In genomic region chr14:99744199-99744872, GRCh38 we compare ENCODE assay signal across 12 cellular contexts. TPM values are rescaled to one million over a fixed set of nuclear protein-coding genes. Genes with fewer than 3 reads are reported as not detected.
A peak's percentile ranks its signal among the peaks of the same experiment; 100 is the strongest.
DNase-seq lines count a peak whose midpoint lies in the region; ATAC-seq lines count a peak whose summit lies in the region.
"Had no signal": no experiment of that assay in that cellular context is flagged by ENCODE, and none has a peak within 500 bp of the region (broad histone marks: within the 10 kb centered on the region; RNA-seq: fewer than 3 reads in every experiment).

No MANE protein-coding gene starts in this region.

- H3K27me3 ChIP-seq in H7 (ENCODE audit: control insufficient read depth, insufficient read depth, low read length) = no peaks in the 10 kb centered on the region; the same call in 1 of the 2 replicates
- H3K27me3 ChIP-seq in rectal smooth muscle tissue (ENCODE audit: control insufficient read depth, insufficient read depth, low read length) = no peaks in the 10 kb centered on the region
- no peaks in the 10 kb centered on the region for H3K27me3 ChIP-seq in naive thymus-derived CD4-positive, alpha-beta T cell (ENCODE audit: control insufficient read depth in 2 of 2, insufficient read depth in 2 of 2, low read length in 2 of 2)

- H3K27ac ChIP-seq in SK-N-MC (peak overlapping the region; percentile 97), rectal smooth muscle tissue (ENCODE audit: low read depth, low read length) (peak overlapping the region; percentile 80)
- H3K27ac ChIP-seq in naive thymus-derived CD4-positive, alpha-beta T cell (ENCODE audit: low read depth, low read length) = no peak overlapping the region

- ATAC-seq in stimulated activated naive CD8-positive, alpha-beta T cell treated with anti-CD3 and anti-CD28 coated beads, Interleukin-15, amount 100 ng/mL, for 72 hours = no peak
- ATAC-seq in Right ventricle myocardium superior (ENCODE audit: poor library complexity) (no peak), HG03097 (IDR thresholded peaks at IDR 0.05; ENCODE audit: low FRiP score, unreplicated experiment) (no peak)
- ATAC-seq in naive thymus-derived CD4-positive, alpha-beta T cell = no peak
- ATAC-seq: right cardiac atrium had no signal

- no peak overlapping the region for H3K27ac Mint-ChIP-seq in stimulated activated naive CD8-positive, alpha-beta T cell treated with anti-CD3 and anti-CD28 coated beads, Interleukin-15, amount 100 ng/mL, for 72 hours
- no peak overlapping the region for H3K27ac Mint-ChIP-seq in naive thymus-derived CD4-positive, alpha-beta T cell

- peak overlapping the region; percentile 51 for H3K9ac ChIP-seq in SK-N-MC (ENCODE audit: insufficient read length)
- no peak overlapping the region for H3K9ac ChIP-seq in rectal smooth muscle tissue (ENCODE audit: low read length)

- no peaks in the 10 kb centered on the region for H3K9me3 Mint-ChIP-seq in stimulated activated naive CD8-positive, alpha-beta T cell treated with anti-CD3 and anti-CD28 coated beads, Interleukin-15, amount 100 ng/mL, for 72 hours
- no peaks in the 10 kb centered on the region for H3K9me3 Mint-ChIP-seq in naive thymus-derived CD4-positive, alpha-beta T cell

- H3K4me1 Mint-ChIP-seq in stimulated activated naive CD8-positive, alpha-beta T cell treated with anti-CD3 and anti-CD28 coated beads, Interleukin-15, amount 100 ng/mL, for 72 hours = peaks cover 16% of the 10 kb centered on the region
- H3K4me1 Mint-ChIP-seq in naive thymus-derived CD4-positive, alpha-beta T cell = peaks cover 1 to 18% (median 15%) of the 10 kb centered on the region in 7 donors

- no peak overlapping the region for H3K4me3 ChIP-seq in H7 (ENCODE audit: insufficient read depth, low read depth, low read length)
- peak overlapping the region; percentile 71 for H3K4me3 ChIP-seq in SK-N-MC
- no peak overlapping the region for H3K4me3 ChIP-seq in rectal smooth muscle tissue (ENCODE audit: low read length)
- no peak overlapping the region for H3K4me3 ChIP-seq in naive thymus-derived CD4-positive, alpha-beta T cell (ENCODE audit: low read length)

- intact Hi-C loops in Right ventricle myocardium superior (cut with DNase I) = loop anchor here (5.0 kb wide), 1 partner anchor 43 kb away; no protein-coding TSS in a partner anchor
- intact Hi-C loops in naive thymus-derived CD4-positive, alpha-beta T cell (cut with micrococcal nuclease) = no loop called here

- no peak overlapping the region for H3K4me3 Mint-ChIP-seq in stimulated activated naive CD8-positive, alpha-beta T cell treated with anti-CD3 and anti-CD28 coated beads, Interleukin-15, amount 100 ng/mL, for 72 hours
- H3K4me3 Mint-ChIP-seq in naive thymus-derived CD4-positive, alpha-beta T cell = no peak overlapping the region

- POLR2A ChIA-PET in naive thymus-derived CD4-positive, alpha-beta T cell (lab: Charles Lee) = interaction anchor here (0.7 kb wide), 1 partner anchor 1899 kb away, joined by 3 read pairs; no protein-coding TSS in a partner anchor

- no peaks in the 10 kb centered on the region for H3K9me3 ChIP-seq in SK-N-MC (ENCODE audit: low read depth, low read length)
- H3K9me3 ChIP-seq in naive thymus-derived CD4-positive, alpha-beta T cell (ENCODE audit: control insufficient read depth in 2 of 3, low read length in 3 of 3) = no peaks in the 10 kb centered on the region

- H3K36me3 ChIP-seq in H7 (replicated peaks; ENCODE audit: control insufficient read depth, insufficient read depth, low read length) (no peaks in the 10 kb centered on the region), SK-N-MC (ENCODE audit: insufficient read depth, low read length) (no peaks in the 10 kb centered on the region), rectal smooth muscle tissue (ENCODE audit: control insufficient read depth, insufficient read depth, low read length) (no peaks in the 10 kb centered on the region)
- H3K36me3 ChIP-seq in naive thymus-derived CD4-positive, alpha-beta T cell (ENCODE audit: control insufficient read depth in 2 of 3, insufficient read depth in 3 of 3, low read length in 3 of 3) = no peaks in the 10 kb centered on the region

- peaks cover 27% of the 10 kb centered on the region for H3K4me1 ChIP-seq in rectal smooth muscle tissue (ENCODE audit: control insufficient read depth, insufficient read depth, low read length)
- peaks cover 0 to 9% of the 10 kb centered on the region in 2 donors for H3K4me1 ChIP-seq in naive thymus-derived CD4-positive, alpha-beta T cell (ENCODE audit: control insufficient read depth in 2 of 2, insufficient read depth in 2 of 2, low read length in 2 of 2)

- no peaks in the 10 kb centered on the region for H3K36me3 Mint-ChIP-seq in naive thymus-derived CD4-positive, alpha-beta T cell

- peak; percentile 85 for DNase-seq in H7
- peak; percentile 73 for DNase-seq in SK-N-MC (ENCODE audit: low read depth, low spot score)
- DNase-seq in fibroblast of gingiva (ENCODE audit: low read depth) = peak; percentile 69
- no peak for DNase-seq in stimulated activated naive CD8-positive, alpha-beta T cell treated with anti-CD3 and anti-CD28 coated beads, Interleukin-15, amount 100 ng/mL, for 72 hours
- no peak for DNase-seq in Right ventricle myocardium superior
- no peak for DNase-seq in naive thymus-derived CD4-positive, alpha-beta T cell
- DNase-seq: Calu3, Kasumi-1, NCI-H446 had no signal

- CTCF ChIA-PET in naive thymus-derived CD4-positive, alpha-beta T cell (lab: Charles Lee) = interaction anchor here (0.5 kb wide), 1 partner anchor 14 kb away, joined by 3 read pairs; no protein-coding TSS in a partner anchor

- H3K27me3 Mint-ChIP-seq in stimulated activated naive CD8-positive, alpha-beta T cell treated with anti-CD3 and anti-CD28 coated beads, Interleukin-15, amount 100 ng/mL, for 72 hours = peaks cover 37% of the 10 kb centered on the region
- H3K27me3 Mint-ChIP-seq in naive thymus-derived CD4-positive, alpha-beta T cell = peaks cover 0 to 25% (median 6%) of the 10 kb centered on the region in 5 donors

RNA-seq across cellular contexts. Expression of gene EML1, which starts 48.9 kb away (rescaled TPM):
- total RNA-seq in H7 (2014; rRNA removed; shearing (Covaris generic)) = 19.1 and 22.8 TPM in 2 replicates
- 39.5 TPM for total RNA-seq in Right ventricle myocardium superior
- not detected for total RNA-seq in naive thymus-derived CD4-positive, alpha-beta T cell
- polyA plus RNA-seq in naive thymus-derived CD4-positive, alpha-beta T cell = not detected

Comparison
In these comparisons a context has a peak if more than half of its experiments do, and no peak if none do; other contexts are left out.
1. DNase-seq: peak in H7 (single experiment), SK-N-MC (single experiment) and fibroblast of gingiva (single experiment); none in stimulated activated naive CD8-positive, alpha-beta T cell treated with anti-CD3 and anti-CD28 coated beads, Interleukin-15, amount 100 ng/mL, for 72 hours (0 of 2), Right ventricle myocardium superior (single experiment) and naive thymus-derived CD4-positive, alpha-beta T cell (0 of 9).
2. RNA of gene EML1, which starts 48.9 kb away (total RNA-seq): 39.5 TPM in Right ventricle myocardium superior (single experiment) and 19.1 to 22.8 TPM in H7; not detected in naive thymus-derived CD4-positive, alpha-beta T cell; every median in the first group is over 10 times any median in the second.